In genomic region chr5:72307968-72308852, GRCh38 we compare ENCODE assay signal across 8 cellular contexts. TPM values are rescaled to one million over a fixed set of nuclear protein-coding genes. Genes with fewer than 3 reads are reported as not detected.
DNase-seq lines count a peak whose midpoint lies in the region; ATAC-seq and TF ChIP-seq lines count a peak whose summit lies in the region.

No MANE protein-coding gene starts in this region.

- H2AFZ ChIP-seq in H9 (ENCODE audit: low read length): no peak overlapping the region
- H2AFZ ChIP-seq in Loucy (ENCODE audit: low read length): peak overlapping the region; percentile 73
- H2AFZ ChIP-seq in neural cell (ENCODE audit: low read depth, low read length): peak overlapping the region; percentile 59

- H2BK5ac ChIP-seq in H9 (ENCODE audit: insufficient read length, low read length): no peak overlapping the region

- peaks cover 11% of the 10 kb centered on the region; the same call in 1 of the 2 replicates for H3F3A ChIP-seq in Loucy (ENCODE audit: low read depth)
- no peaks in the 10 kb centered on the region for H3F3A ChIP-seq in neural cell (ENCODE audit: insufficient read depth, low read length, poor library complexity, severe bottlenecking)

- TF ChIP-seq POLR2A in Raji (IDR thresholded peaks at IDR 0.05; ENCODE audit: insufficient read depth, low read depth, low read length): peak; percentile 98

- no peak overlapping the region for H2BK20ac ChIP-seq in H9 (ENCODE audit: low read depth, low read length, poor library complexity, severe bottlenecking)

- no peak overlapping the region for H3K23ac ChIP-seq in H9 (ENCODE audit: insufficient read length, low read depth, low read length)

- peak; percentile 98 for DNase-seq in GDM1 (lab: John Stamatoyannopoulos, UW)
- peak; percentile 96 for DNase-seq in H9
- peak; percentile 95 for DNase-seq in activated gamma-delta T cell (lab: John Stamatoyannopoulos, UW)
- peak; percentile 98 for DNase-seq in fibroblast of villous mesenchyme (ENCODE audit: low read depth)
- DNase-seq in stimulated activated naive CD8-positive, alpha-beta T cell treated with anti-CD3 and anti-CD28 coated beads, Interleukin-15, amount 100 ng/mL, for 72 hours: peak; percentile 93 to 96

- H4K20me1 ChIP-seq in H9 (ENCODE audit: control insufficient read depth, insufficient read depth, insufficient read length) (no peaks in the 10 kb centered on the region), Loucy (ENCODE audit: insufficient read depth, low read length, poor library complexity, severe bottlenecking) (no peaks in the 10 kb centered on the region), neural cell (ENCODE audit: insufficient read depth) (no peaks in the 10 kb centered on the region)

- H3K27ac ChIP-seq in H9 (ENCODE audit: insufficient read length, low read depth, low read length) (peak overlapping the region; percentile 22), neural cell (ENCODE audit: low read length) (peak overlapping the region; percentile 78)

- peaks cover 19% of the 10 kb centered on the region; the same call in 1 of the 2 replicates for H3K36me3 ChIP-seq in Loucy (ENCODE audit: insufficient read depth, low read length)
- H3K36me3 ChIP-seq in neural cell (ENCODE audit: insufficient read depth, low read length): no peaks in the 10 kb centered on the region

- H3K9ac ChIP-seq in H9 (ENCODE audit: extremely low read depth, insufficient read length, low read length) (peak overlapping the region; percentile 40), Loucy (ENCODE audit: low read depth, low read length, poor library complexity, severe bottlenecking) (peak overlapping the region; percentile 99), neural cell (ENCODE audit: low read length) (peak overlapping the region; percentile 74)

- H3T11ph ChIP-seq in H9 (ENCODE audit: low read length): no peak overlapping the region

- peaks cover 7% of the 10 kb centered on the region; the same call in 1 of the 2 replicates for H3K79me2 ChIP-seq in H9 (ENCODE audit: insufficient read depth, low read length)
- H3K79me2 ChIP-seq in Loucy (ENCODE audit: insufficient read depth, low read length): peaks cover 45% of the 10 kb centered on the region
- H3K79me2 ChIP-seq in neural cell (replicated peaks; ENCODE audit: insufficient read depth, low read length): peaks cover 6% of the 10 kb centered on the region

- no peak overlapping the region for H3K4ac ChIP-seq in H9 (ENCODE audit: low read depth, low read length)

- WGBS in H9 (ENCODE audit: extremely low coverage, insufficient read length, low lambda C conversion rate): no CpG with 5 or more reads among the region's 76 CpGs

- H4K5ac ChIP-seq in H9 (ENCODE audit: insufficient read length, low read depth, low read length): no peak overlapping the region

- peak; percentile 45 for TF ChIP-seq EP300 in neural cell (conservative IDR thresholded peaks at IDR 0.05; ENCODE audit: poor library complexity, severe bottlenecking)

- H3K14ac ChIP-seq in H9 (ENCODE audit: insufficient read depth, low read length): peak overlapping the region; percentile 67

- H3K27me3 ChIP-seq in H9 (ENCODE audit: insufficient read depth, low read length) (no peaks in the 10 kb centered on the region), Loucy (ENCODE audit: insufficient read depth, low read length, poor library complexity, severe bottlenecking) (no peaks in the 10 kb centered on the region), neural cell (ENCODE audit: insufficient read depth, low read depth, low read length) (no peaks in the 10 kb centered on the region)

- H3K4me1 Mint-ChIP-seq in H9: peaks cover 23 to 31% of the 10 kb centered on the region in 2 experiments
- peaks cover 38% of the 10 kb centered on the region for H3K4me1 Mint-ChIP-seq in stimulated activated naive CD8-positive, alpha-beta T cell treated with anti-CD3 and anti-CD28 coated beads, Interleukin-15, amount 100 ng/mL, for 72 hours

- H3K9me3 Mint-ChIP-seq in H9: no peaks in the 10 kb centered on the region; a peak in 1 of 5 replicates
- no peaks in the 10 kb centered on the region for H3K9me3 Mint-ChIP-seq in stimulated activated naive CD8-positive, alpha-beta T cell treated with anti-CD3 and anti-CD28 coated beads, Interleukin-15, amount 100 ng/mL, for 72 hours

- H2AK5ac ChIP-seq in H9 (ENCODE audit: insufficient read length, low read length): no peak overlapping the region

- peak overlapping the region; percentile 29 for H3K18ac ChIP-seq in H9 (ENCODE audit: insufficient read length, low read depth, low read length)

- peak overlapping the region; percentile 96 to 99 (median 97) for H3K27ac Mint-ChIP-seq in H9
- peak overlapping the region; percentile 98 for H3K27ac Mint-ChIP-seq in stimulated activated naive CD8-positive, alpha-beta T cell treated with anti-CD3 and anti-CD28 coated beads, Interleukin-15, amount 100 ng/mL, for 72 hours

- H3K4me2 ChIP-seq in H9 (ENCODE audit: insufficient read depth, insufficient read length, low read length) (peak overlapping the region; percentile 1), Loucy (ENCODE audit: low read depth, low read length, poor library complexity, severe bottlenecking) (peak overlapping the region; percentile 90), neural cell (ENCODE audit: low read length) (peak overlapping the region; percentile 27)

- no peak overlapping the region for H2BK15ac ChIP-seq in H9 (ENCODE audit: low read depth, low read length)

- peak; percentile 70 for TF ChIP-seq CTCF in H9 (conservative IDR thresholded peaks at IDR 0.05)
- TF ChIP-seq CTCF in Loucy (conservative IDR thresholded peaks at IDR 0.05; ENCODE audit: low read length): peak; percentile 83
- TF ChIP-seq CTCF in fibroblast of villous mesenchyme (IDR thresholded peaks at IDR 0.05; ENCODE audit: insufficient read depth, low read depth, low read length): peak; percentile 86
- peak; percentile 88 for TF ChIP-seq CTCF in neural cell (IDR thresholded peaks at IDR 0.05; ENCODE audit: poor library complexity, severe bottlenecking)

- TF ChIP-seq RAD21 in neural cell (conservative IDR thresholded peaks at IDR 0.05): peak; percentile 87

- H3K9me3 ChIP-seq in H9 (ENCODE audit: control insufficient read depth, low read depth, low read length) (no peaks in the 10 kb centered on the region), Loucy (ENCODE audit: insufficient read depth, low read depth, low read length) (no peaks in the 10 kb centered on the region), neural cell (ENCODE audit: low read length) (no peaks in the 10 kb centered on the region)

- no peak overlapping the region for H4K91ac ChIP-seq in H9 (ENCODE audit: insufficient read length, low read depth, low read length)

- H3K4me3 Mint-ChIP-seq in H9: peak overlapping the region; percentile 79 to 83
- peak overlapping the region; percentile 78 to 86 for H3K4me3 Mint-ChIP-seq in stimulated activated naive CD8-positive, alpha-beta T cell treated with anti-CD3 and anti-CD28 coated beads, Interleukin-15, amount 100 ng/mL, for 72 hours

- H3K79me1 ChIP-seq in H9 (ENCODE audit: insufficient read depth, low read depth, low read length, poor library complexity, severe bottlenecking): peaks cover 3% of the 10 kb centered on the region

- no peak overlapping the region for H2BK12ac ChIP-seq in H9 (ENCODE audit: insufficient read length, low read depth, low read length)

- H3K4me1 ChIP-seq in H9 (ENCODE audit: insufficient read depth, low read length): peaks cover 4% of the 10 kb centered on the region; the same call in 1 of the 2 replicates
- peaks cover 49% of the 10 kb centered on the region for H3K4me1 ChIP-seq in Loucy (ENCODE audit: insufficient read depth, low read length, poor library complexity, severe bottlenecking)

- H3K27me3 Mint-ChIP-seq in H9 (ENCODE audit: low read depth): no peaks in the 10 kb centered on the region
- H3K27me3 Mint-ChIP-seq in stimulated activated naive CD8-positive, alpha-beta T cell treated with anti-CD3 and anti-CD28 coated beads, Interleukin-15, amount 100 ng/mL, for 72 hours: no peaks in the 10 kb centered on the region

- no peaks in the 10 kb centered on the region for H3K23me2 ChIP-seq in H9 (ENCODE audit: insufficient read length, low read depth, low read length, poor library complexity, severe bottlenecking)

- H3K36me3 Mint-ChIP-seq in H9 (ENCODE audit: insufficient read depth in 1 of 3, low read depth in 3 of 3): peaks cover 14 to 46% (median 32%) of the 10 kb centered on the region in 3 experiments

- H3K9me2 ChIP-seq in Loucy (replicated peaks; ENCODE audit: low read depth, low read length): no peaks in the 10 kb centered on the region
- no peaks in the 10 kb centered on the region for H3K9me2 ChIP-seq in neural cell (ENCODE audit: insufficient read depth, low read length)

- no peak overlapping the region for H4K8ac ChIP-seq in H9 (replicated peaks; ENCODE audit: insufficient read length, low read depth, low read length)

- ATAC-seq in stimulated activated naive CD8-positive, alpha-beta T cell treated with anti-CD3 and anti-CD28 coated beads, Interleukin-15, amount 100 ng/mL, for 72 hours: peak; percentile 97

- H2BK120ac ChIP-seq in H9 (ENCODE audit: low read depth, low read length, poor library complexity, severe bottlenecking): no peak overlapping the region

- no peak overlapping the region for H3K56ac ChIP-seq in H9 (ENCODE audit: insufficient read length, low read depth, low read length)

- H3K4me3 ChIP-seq in Loucy (ENCODE audit: low read length, poor library complexity, severe bottlenecking): peak overlapping the region; percentile 88
- H3K4me3 ChIP-seq in fibroblast of villous mesenchyme (ENCODE audit: low read depth, low read length): peak overlapping the region; percentile 82
- H3K4me3 ChIP-seq in neural cell (ENCODE audit: low read length): peak overlapping the region; percentile 74

RNA-seq across cellular contexts. Expression of gene MRPS27, which starts 11.8 kb away (rescaled TPM):
- total RNA-seq in H9 (2021): 78.1 and 83.3 TPM in 2 replicates
- total RNA-seq in fibroblast of villous mesenchyme: 66.7 and 88.5 TPM in 2 replicates
- 30.1 and 36.7 TPM in 2 replicates for polyA plus RNA-seq in neural cell
- polyA minus RNA-seq in neural cell: 45.8 and 51.9 TPM in 2 replicates

RNA-seq across cellular contexts. Expression of gene PTCD2, which starts 12.0 kb away (rescaled TPM):
- total RNA-seq in H9 (2021) (12.7 and 12.9 TPM in 2 replicates), fibroblast of villous mesenchyme (7.7 and 11.7 TPM in 2 replicates)
- polyA plus RNA-seq in neural cell: 4.4 and 4.5 TPM in 2 replicates
- 5.4 and 8.5 TPM in 2 replicates for polyA minus RNA-seq in neural cell

Comparison
In these comparisons a context has a peak if more than half of its experiments do, and no peak if none do; other contexts are left out.
1. Peak in every context shown above with its lines: DNase-seq, ATAC-seq, H3K4me3 ChIP-seq and H3K27ac ChIP-seq.
2. H3K4me2 ChIP-seq: peak in every context shown above with its lines; median percentile 90 in Loucy; 27 in neural cell; 1 in H9.
3. H3K9ac ChIP-seq: peak in every context shown above with its lines; median percentile 99 in Loucy; 74 in neural cell; 40 in H9.